Comparison of ENCODE assay signal across 8 cellular contexts in genomic region chr14:74712499-74713394, GRCh38. TPM values are rescaled to one million over a fixed set of nuclear protein-coding genes. Genes with fewer than 3 reads are reported as not detected.
DNase-seq lines count a peak whose midpoint lies in the region; ATAC-seq and TF ChIP-seq lines count a peak whose summit lies in the region.

AREL1 (minus strand) TSS chr14:74713080; CDS start chr14:74685615, 27,465 bp downstream.
A gene with protein sequence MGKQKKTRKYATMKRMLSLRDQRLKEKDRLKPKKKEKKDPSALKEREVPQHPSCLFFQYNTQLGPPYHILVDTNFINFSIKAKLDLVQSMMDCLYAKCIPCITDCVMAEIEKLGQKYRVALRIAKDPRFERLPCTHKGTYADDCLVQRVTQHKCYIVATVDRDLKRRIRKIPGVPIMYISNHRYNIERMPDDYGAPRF (plus strand): TSS chr14:74713144. CDS start chr14:74713198, 54 bp downstream.

- H4K20me1 ChIP-seq in Karpas-422 (ENCODE audit: insufficient read depth, low read depth, low read length) (peaks cover 4% of the 10 kb centered on the region; the same call in 1 of the 2 replicates), neural progenitor cell (ENCODE audit: low read depth) (peaks cover 14% of the 10 kb centered on the region)

- H3K27ac ChIP-seq in Karpas-422 (ENCODE audit: low read length): no peak within 1 kb of the TSS; the same call in 1 of the 2 replicates
- H3K27ac ChIP-seq in neural progenitor cell: no peak within 1 kb of the TSS
- peak within 1 kb of the TSS; percentile 61 for H3K27ac ChIP-seq in substantia nigra (ENCODE audit: low read depth, low read length, poor library complexity, severe bottlenecking)

- DNase-seq in Caco-2 (peak; percentile 83 to 85), Karpas-422 (peak; percentile 99), fibroblast of the aortic adventitia (ENCODE audit: low read depth) (peak; percentile 93), neural progenitor cell (ENCODE audit: low spot score) (peak; percentile 94), substantia nigra (lab: John Stamatoyannopoulos, UW) (no peak), NCI-H1048 (lab: John Stamatoyannopoulos, UW) (no peak)
- peak; percentile 83 for DNase-seq in activated T-cell treated with anti-CD3 and anti-CD28 coated beads, Interleukin-2, amount 50 U/mL, for 24 hours

- H3K4me3 Mint-ChIP-seq in Caco-2 (ENCODE audit: unreplicated experiment): peak within 1 kb of the TSS; percentile 91
- H3K4me3 Mint-ChIP-seq in activated T-cell treated with anti-CD3 and anti-CD28 coated beads, Interleukin-2, amount 50 U/mL, for 24 hours: peak within 1 kb of the TSS; percentile 98
- peak within 1 kb of the TSS; percentile 97 for H3K4me3 Mint-ChIP-seq in neural progenitor cell

- H3K4me1 Mint-ChIP-seq in Caco-2 (ENCODE audit: low read depth, unreplicated experiment) (no peaks in the 10 kb centered on the region), neural progenitor cell (peaks cover 21% of the 10 kb centered on the region)
- H3K4me1 Mint-ChIP-seq in activated T-cell treated with anti-CD3 and anti-CD28 coated beads, Interleukin-2, amount 50 U/mL, for 24 hours (ENCODE audit: low read depth): peaks cover 56% of the 10 kb centered on the region

- intact Hi-C loops in Caco-2 (cut with micrococcal nuclease; ENCODE audit: unreplicated experiment): loop anchor here (2.0 kb wide), 2 partner anchors 50 to 100 kb away; partner anchors contain the start of genes LTBP2 and YLPM1

- no peaks in the 10 kb centered on the region for H3K9me3 Mint-ChIP-seq in Caco-2 (ENCODE audit: unreplicated experiment)
- no peaks in the 10 kb centered on the region for H3K9me3 Mint-ChIP-seq in activated T-cell treated with anti-CD3 and anti-CD28 coated beads, Interleukin-2, amount 50 U/mL, for 24 hours
- H3K9me3 Mint-ChIP-seq in neural progenitor cell: no peaks in the 10 kb centered on the region

- H3K9me3 ChIP-seq in Caco-2 (no peaks in the 10 kb centered on the region), Karpas-422 (ENCODE audit: low read length) (no peaks in the 10 kb centered on the region), neural progenitor cell (ENCODE audit: low read depth) (no peaks in the 10 kb centered on the region)

- H3K4me2 ChIP-seq in Karpas-422 (ENCODE audit: low read depth, low read length, poor library complexity, severe bottlenecking) (peak within 1 kb of the TSS; percentile 83), neural progenitor cell (peak within 1 kb of the TSS; percentile 86)

- H3K4me3 ChIP-seq in Caco-2 (ENCODE audit: low read depth, low read length) (peak within 1 kb of the TSS; percentile 72), Karpas-422 (ENCODE audit: low read length) (peak within 1 kb of the TSS; percentile 93), fibroblast of the aortic adventitia (ENCODE audit: low read depth, low read length) (peak within 1 kb of the TSS; percentile 82), neural progenitor cell (peak within 1 kb of the TSS; percentile 94)

- H3K9ac ChIP-seq in Karpas-422 (ENCODE audit: low read length) (peak within 1 kb of the TSS; percentile 81), neural progenitor cell (peak within 1 kb of the TSS; percentile 94)

- POLR2A ChIA-PET in Caco-2 (lab: Charles Lee): no interaction called here

- H3K9me2 ChIP-seq in Karpas-422 (replicated peaks; ENCODE audit: insufficient read depth, low read length): no peaks in the 10 kb centered on the region

- CTCF ChIA-PET in Caco-2 (lab: Charles Lee): no interaction called here

- H3K4me1 ChIP-seq in Caco-2 (0 out of 2 replicates have a peak, but pooled peaks cover 3% of the 10 kb centered on the region), Karpas-422 (ENCODE audit: low read length) (peaks cover 33% of the 10 kb centered on the region), neural progenitor cell (peaks cover 9% of the 10 kb centered on the region)

- TSS peak; percentile 63 for BruUV-seq in Caco-2 (replicated peaks; lab: Mats Ljungman, UMichigan)

- H3K36me3 ChIP-seq in Caco-2 (ENCODE audit: control insufficient read depth, insufficient read depth, low read length): no peaks in the 10 kb centered on the region
- H3K36me3 ChIP-seq in Karpas-422 (ENCODE audit: insufficient read depth, low read length): peaks cover 38% of the 10 kb centered on the region; the same call in 1 of the 2 replicates
- H3K36me3 ChIP-seq in neural progenitor cell: peaks cover 7% of the 10 kb centered on the region

- peak; percentile 93 for ATAC-seq in GM21619 (IDR thresholded peaks at IDR 0.05; ENCODE audit: unreplicated experiment)

- H3K36me3 Mint-ChIP-seq in Caco-2 (ENCODE audit: insufficient read depth, unreplicated experiment) (peaks cover 9% of the 10 kb centered on the region), neural progenitor cell (no peaks in the 10 kb centered on the region)
- peaks cover 50% of the 10 kb centered on the region for H3K36me3 Mint-ChIP-seq in activated T-cell treated with anti-CD3 and anti-CD28 coated beads, Interleukin-2, amount 50 U/mL, for 24 hours (ENCODE audit: low read depth)

- no peaks in the 10 kb centered on the region for H3F3A ChIP-seq in neural progenitor cell (ENCODE audit: low read depth)

- H3K79me2 ChIP-seq in Karpas-422 (ENCODE audit: low read length): peaks cover 86% of the 10 kb centered on the region
- H3K79me2 ChIP-seq in neural progenitor cell (ENCODE audit: low read depth): peaks cover 68% of the 10 kb centered on the region

- H3K27ac Mint-ChIP-seq in Caco-2 (ENCODE audit: unreplicated experiment) (peak within 1 kb of the TSS; percentile 90), neural progenitor cell (peak within 1 kb of the TSS; percentile 70)
- H3K27ac Mint-ChIP-seq in activated T-cell treated with anti-CD3 and anti-CD28 coated beads, Interleukin-2, amount 50 U/mL, for 24 hours: peak within 1 kb of the TSS; percentile 97

- H3K27me3 Mint-ChIP-seq in Caco-2 (ENCODE audit: insufficient read depth, unreplicated experiment): no peaks in the 10 kb centered on the region
- no peaks in the 10 kb centered on the region for H3K27me3 Mint-ChIP-seq in activated T-cell treated with anti-CD3 and anti-CD28 coated beads, Interleukin-2, amount 50 U/mL, for 24 hours
- H3K27me3 Mint-ChIP-seq in neural progenitor cell (ENCODE audit: insufficient read depth, low read depth): no peaks in the 10 kb centered on the region

- no peaks in the 10 kb centered on the region for H3K27me3 ChIP-seq in Caco-2 (replicated peaks; ENCODE audit: control insufficient read depth, insufficient read depth, low read length)
- no peaks in the 10 kb centered on the region for H3K27me3 ChIP-seq in Karpas-422 (ENCODE audit: low read length)
- no peaks in the 10 kb centered on the region for H3K27me3 ChIP-seq in neural progenitor cell

- no peak for TF ChIP-seq CTCF in Caco-2 (IDR thresholded peaks at IDR 0.05; ENCODE audit: insufficient read depth in 1 of 2, low read depth in 1 of 2, low read length in 1 of 2, severe bottlenecking in 1 of 2, unreplicated experiment in 1 of 2)
- no peak for TF ChIP-seq CTCF in fibroblast of the aortic adventitia (IDR thresholded peaks at IDR 0.05; ENCODE audit: insufficient read depth, low read length)
- TF ChIP-seq CTCF in neural progenitor cell (IDR thresholded peaks at IDR 0.05): no peak

- peak within 1 kb of the TSS; percentile 17; the same call in 1 of the 2 replicates for H2AFZ ChIP-seq in Karpas-422 (ENCODE audit: low read length)
- H2AFZ ChIP-seq in neural progenitor cell (replicated peaks): peak within 1 kb of the TSS; percentile 97

RNA-seq across cellular contexts. Expression of gene AREL1, which starts in this region (rescaled TPM):
- total RNA-seq in Caco-2 (2022) (38.0 and 41.5 TPM in 2 replicates), fibroblast of the aortic adventitia (ENCODE audit: low replicate concordance) (21.8 and 27.1 TPM in 2 replicates), neural progenitor cell (ENCODE audit: low replicate concordance) (25.2 and 27.7 TPM in 2 replicates)
- 34.8 and 70.9 TPM in 2 replicates for total RNA-seq in Karpas-422 (2014; rRNA removed; shearing (Covaris generic); ENCODE audit: low replicate concordance)

RNA-seq across cellular contexts. Expression of the second gene that starts in this region (rescaled TPM):
- total RNA-seq in Caco-2 (2022): 58.3 and 62.5 TPM in 2 replicates
- 46.6 and 51.6 TPM in 2 replicates for total RNA-seq in Karpas-422 (2014; rRNA removed; shearing (Covaris generic); ENCODE audit: low replicate concordance)
- 52.2 and 52.3 TPM in 2 replicates for total RNA-seq in fibroblast of the aortic adventitia (ENCODE audit: low replicate concordance)
- 41.7 and 96.1 TPM in 2 replicates for total RNA-seq in neural progenitor cell (ENCODE audit: low replicate concordance)

Comparison
In these comparisons a context has a peak if more than half of its experiments do, and no peak if none do; other contexts are left out.
1. DNase-seq: peak in Caco-2 (2 of 2), Karpas-422 (single experiment), activated T-cell treated with anti-CD3 and anti-CD28 coated beads, Interleukin-2, amount 50 U/mL, for 24 hours (single experiment), fibroblast of the aortic adventitia (single experiment) and neural progenitor cell (single experiment); none in substantia nigra (0 of 49) and NCI-H1048 (single experiment).
2. Peak in every context shown above with its lines, with median percentiles within 50 percentile points of each other: H3K4me3 ChIP-seq, H3K27ac Mint-ChIP-seq and H3K4me3 Mint-ChIP-seq.